In the genomic region with DNA sequence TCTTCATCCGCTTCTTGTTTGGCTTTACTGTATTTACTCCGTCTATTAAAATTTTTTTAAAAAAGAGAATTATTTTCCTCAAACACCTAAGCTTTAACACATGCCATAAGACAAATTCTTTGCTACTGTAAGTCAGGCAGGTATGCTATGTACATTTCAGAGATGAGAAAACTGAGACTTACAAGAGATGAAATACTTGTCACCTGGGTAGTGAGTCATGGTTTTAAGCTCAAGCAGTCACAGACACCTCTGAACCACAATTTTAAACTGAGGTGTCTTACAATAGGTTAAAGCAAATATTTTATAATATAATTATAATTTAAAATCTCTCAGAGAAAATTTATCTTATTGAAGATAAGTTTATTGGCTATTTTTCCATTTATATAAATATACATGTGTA, we compare ENCODE assay signal across 30 cellular contexts.
"Had no signal": no experiment of that assay in that cellular context is flagged by ENCODE, and none has a peak within 500 bp of the region (broad histone marks: within the 10 kb centered on the region; RNA-seq: fewer than 3 reads in every experiment).

No MANE protein-coding gene starts in this region.

- DNase-seq: activated B cell treated with CpG ODN at 0.5 μM for 24 hours; activated CD4-positive, alpha-beta memory T cell treated with anti-CD3 and anti-CD28 coated beads for 36 hours; activated CD4-positive, alpha-beta T cell treated with anti-CD3 and anti-CD28 coated beads for 4 hours; activated CD4-positive, alpha-beta T cell treated with anti-CD3 and anti-CD28 coated beads, Interleukin-2, amount 10 ng/mL, durations not matched to agents 24 days and 14 days; activated CD4-positive, alpha-beta T cell treated with anti-CD3 and anti-CD28 coated beads, Interleukin-2, amount 50 U/mL, for 1 hour; activated CD4-positive, alpha-beta T cell treated with anti-CD3 and anti-CD28 coated beads, Interleukin-2, amount 50 U/mL, for 4 hours; activated CD4-positive, CD25-positive, alpha-beta regulatory T cell treated with anti-CD3 and anti-CD28 coated beads, Interleukin-2, amount 50 U/mL, for 72 hours; activated CD8-positive, alpha-beta memory T cell treated with anti-CD3 and anti-CD28 coated beads, Interleukin-2, amount 50 U/mL, for 4 hours; activated CD8-positive, alpha-beta T cell treated with anti-CD3 and anti-CD28 coated beads for 36 hours; activated effector memory CD4-positive, alpha-beta T cell treated with Interleukin-2 at 50 U/mL for 16 hours; activated gamma-delta T cell; activated naive CD4-positive, alpha-beta T cell treated with anti-CD3 and anti-CD28 coated beads, Interleukin-2, amount 10 ng/mL, durations not matched to agents 7 days and 5 days; activated naive CD4-positive, alpha-beta T cell treated with Interleukin-2 at 50 U/mL for 16 hours; activated naive CD8-positive, alpha-beta T cell treated with anti-CD3 and anti-CD28 coated beads, Interleukin-2, amount 10 ng/mL, durations not matched to agents 7 days and 5 days; activated naive CD8-positive, alpha-beta T cell treated with anti-CD3 and anti-CD28 coated beads, Interleukin-2, amount 50 U/mL, for 24 hours; activated T-cell treated with anti-CD3 and anti-CD28 coated beads, Interleukin-2, amount 50 U/mL, for 24 hours; activated T-cell treated with anti-CD3 and anti-CD28 coated beads, Interleukin-2, amount 50 U/mL, for 48 hours; amygdala; anterior cingulate cortex; central memory CD4-positive, alpha-beta T cell; T-helper 1 cell; T-helper 2 cell; T-helper 9 cell had no signal

- ATAC-seq: activated CD8-positive, alpha-beta T cell treated with anti-CD3 and anti-CD28 coated beads for 36 hours; activated naive CD8-positive, alpha-beta T cell treated with anti-CD3 and anti-CD28 coated beads, Interleukin-2, amount 50 U/mL, for 24 hours had no signal

- H3K4me3 Mint-ChIP-seq: activated B cell treated with CpG ODN at 0.5 μM for 24 hours; activated CD4-positive, alpha-beta memory T cell treated with anti-CD3 and anti-CD28 coated beads for 36 hours; activated CD4-positive, alpha-beta T cell treated with anti-CD3 and anti-CD28 coated beads, Interleukin-2, amount 10 ng/mL, durations not matched to agents 24 days and 14 days; activated CD8-positive, alpha-beta T cell treated with anti-CD3 and anti-CD28 coated beads for 36 hours; activated naive CD4-positive, alpha-beta T cell treated with anti-CD3 and anti-CD28 coated beads, Interleukin-2, amount 10 ng/mL, durations not matched to agents 7 days and 5 days; activated naive CD4-positive, alpha-beta T cell treated with anti-CD3 and anti-CD28 coated beads, Interleukin-2, amount 50 U/mL, for 24 hours; activated naive CD8-positive, alpha-beta T cell; activated naive CD8-positive, alpha-beta T cell treated with anti-CD3 and anti-CD28 coated beads, Interleukin-2, amount 10 ng/mL, durations not matched to agents 7 days and 5 days; activated naive CD8-positive, alpha-beta T cell treated with anti-CD3 and anti-CD28 coated beads, Interleukin-2, amount 50 U/mL, for 24 hours; activated T-cell treated with anti-CD3 and anti-CD28 coated beads, Interleukin-2, amount 50 U/mL, for 24 hours; brain; T-helper 1 cell treated with Interleukin-12 subunit alpha and Interleukin-12 subunit beta and Interleukin-4 antibody, amounts not matched to agents 30 μg/mL and 1 μg/mL, for 36 hours; T-helper 2 cell treated with Interferon-gamma antibody and Interleukin-4, amounts not matched to agents 5 μg/mL and 100 μg/mL, for 36 hours had no signal

- H3K27me3 Mint-ChIP-seq: activated B cell treated with CpG ODN at 0.5 μM for 24 hours; activated CD4-positive, alpha-beta memory T cell treated with anti-CD3 and anti-CD28 coated beads for 36 hours; activated CD4-positive, alpha-beta T cell treated with anti-CD3 and anti-CD28 coated beads, Interleukin-2, amount 10 ng/mL, durations not matched to agents 24 days and 14 days; activated CD8-positive, alpha-beta T cell treated with anti-CD3 and anti-CD28 coated beads for 36 hours; activated naive CD4-positive, alpha-beta T cell treated with anti-CD3 and anti-CD28 coated beads, Interleukin-2, amount 50 U/mL, for 24 hours; activated naive CD8-positive, alpha-beta T cell; activated naive CD8-positive, alpha-beta T cell treated with anti-CD3 and anti-CD28 coated beads, Interleukin-2, amount 50 U/mL, for 24 hours; activated T-cell treated with anti-CD3 and anti-CD28 coated beads, Interleukin-2, amount 50 U/mL, for 24 hours; brain had no signal

- H3K4me1 Mint-ChIP-seq: activated naive CD4-positive, alpha-beta T cell treated with anti-CD3 and anti-CD28 coated beads, Interleukin-2, amount 10 ng/mL, durations not matched to agents 7 days and 5 days; activated naive CD4-positive, alpha-beta T cell treated with anti-CD3 and anti-CD28 coated beads, Interleukin-2, amount 50 U/mL, for 24 hours; activated naive CD8-positive, alpha-beta T cell treated with anti-CD3 and anti-CD28 coated beads, Interleukin-2, amount 10 ng/mL, durations not matched to agents 7 days and 5 days had no signal

- H3K27ac ChIP-seq: ascending aorta, VCaP had no signal

- H3K36me3 Mint-ChIP-seq: activated naive CD8-positive, alpha-beta T cell; activated naive CD8-positive, alpha-beta T cell treated with anti-CD3 and anti-CD28 coated beads, Interleukin-2, amount 10 ng/mL, durations not matched to agents 7 days and 5 days had no signal

- H3K9me3 Mint-ChIP-seq: activated B cell treated with CpG ODN at 0.5 μM for 24 hours; activated CD4-positive, alpha-beta memory T cell treated with anti-CD3 and anti-CD28 coated beads for 36 hours; activated CD4-positive, alpha-beta T cell treated with anti-CD3 and anti-CD28 coated beads, Interleukin-2, amount 10 ng/mL, durations not matched to agents 24 days and 14 days; activated CD8-positive, alpha-beta T cell treated with anti-CD3 and anti-CD28 coated beads for 36 hours; activated naive CD4-positive, alpha-beta T cell treated with anti-CD3 and anti-CD28 coated beads, Interleukin-2, amount 10 ng/mL, durations not matched to agents 7 days and 5 days; activated naive CD4-positive, alpha-beta T cell treated with anti-CD3 and anti-CD28 coated beads, Interleukin-2, amount 50 U/mL, for 24 hours; activated naive CD8-positive, alpha-beta T cell treated with anti-CD3 and anti-CD28 coated beads, Interleukin-2, amount 10 ng/mL, durations not matched to agents 7 days and 5 days; activated naive CD8-positive, alpha-beta T cell treated with anti-CD3 and anti-CD28 coated beads, Interleukin-2, amount 50 U/mL, for 24 hours; activated T-cell treated with anti-CD3 and anti-CD28 coated beads, Interleukin-2, amount 50 U/mL, for 24 hours; brain; T-helper 1 cell treated with Interleukin-12 subunit alpha and Interleukin-12 subunit beta and Interleukin-4 antibody, amounts not matched to agents 30 μg/mL and 1 μg/mL, for 36 hours; T-helper 2 cell treated with Interferon-gamma antibody and Interleukin-4, amounts not matched to agents 5 μg/mL and 100 μg/mL, for 36 hours had no signal

- H3K27ac Mint-ChIP-seq: activated B cell treated with CpG ODN at 0.5 μM for 24 hours; activated CD4-positive, alpha-beta memory T cell treated with anti-CD3 and anti-CD28 coated beads for 36 hours; activated CD4-positive, alpha-beta T cell treated with anti-CD3 and anti-CD28 coated beads, Interleukin-2, amount 10 ng/mL, durations not matched to agents 24 days and 14 days; activated CD8-positive, alpha-beta T cell treated with anti-CD3 and anti-CD28 coated beads for 36 hours; activated naive CD4-positive, alpha-beta T cell treated with anti-CD3 and anti-CD28 coated beads, Interleukin-2, amount 10 ng/mL, durations not matched to agents 7 days and 5 days; activated naive CD4-positive, alpha-beta T cell treated with anti-CD3 and anti-CD28 coated beads, Interleukin-2, amount 50 U/mL, for 24 hours; activated naive CD8-positive, alpha-beta T cell; activated naive CD8-positive, alpha-beta T cell treated with anti-CD3 and anti-CD28 coated beads, Interleukin-2, amount 10 ng/mL, durations not matched to agents 7 days and 5 days; activated naive CD8-positive, alpha-beta T cell treated with anti-CD3 and anti-CD28 coated beads, Interleukin-2, amount 50 U/mL, for 24 hours; activated T-cell treated with anti-CD3 and anti-CD28 coated beads, Interleukin-2, amount 50 U/mL, for 24 hours; brain; T-helper 1 cell treated with Interleukin-12 subunit alpha and Interleukin-12 subunit beta and Interleukin-4 antibody, amounts not matched to agents 30 μg/mL and 1 μg/mL, for 36 hours; T-helper 2 cell treated with Interferon-gamma antibody and Interleukin-4, amounts not matched to agents 5 μg/mL and 100 μg/mL, for 36 hours had no signal

- H3K27me3 ChIP-seq: ascending aorta had no signal

- H3K4me3 ChIP-seq: ascending aorta had no signal

- H3K9me3 ChIP-seq: ascending aorta had no signal
